ENCODE assay signal across 16 cellular contexts in the genomic region with DNA sequence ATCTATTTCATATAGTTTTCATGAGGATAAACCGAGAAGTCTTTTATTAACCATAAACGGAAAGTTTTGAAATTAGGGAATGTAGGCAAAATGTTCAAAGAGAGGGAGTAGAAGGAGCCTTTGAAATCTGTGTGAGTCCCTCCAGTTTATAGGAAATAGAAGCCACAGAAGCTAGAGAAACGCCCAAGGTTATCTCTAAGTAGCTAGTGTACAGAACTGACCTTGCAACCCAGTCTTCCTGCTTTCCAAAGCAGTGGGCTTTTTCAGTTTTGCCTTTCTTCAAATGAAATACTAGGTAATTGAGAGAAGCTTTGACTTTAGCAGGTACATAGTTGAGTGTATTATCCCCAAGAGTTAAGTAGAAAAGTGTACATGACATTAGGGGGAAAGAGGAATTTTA. TPM values are rescaled to one million over a fixed set of nuclear protein-coding genes. Genes with fewer than 3 reads are reported as not detected.
A peak's percentile ranks its signal among the peaks of the same experiment; 100 is the strongest.
DNase-seq lines count a peak whose midpoint lies in the region; ATAC-seq and TF ChIP-seq lines count a peak whose summit lies in the region.
"Had no signal": no experiment of that assay in that cellular context is flagged by ENCODE, and none has a peak within 500 bp of the region (broad histone marks: within the 10 kb centered on the region; RNA-seq: fewer than 3 reads in every experiment).

No MANE protein-coding gene starts in this region.

- peaks cover 0 to 2% (median 0%) of the 10 kb centered on the region in 8 donors for H3K9me3 Mint-ChIP-seq in CD4-positive, alpha-beta memory T cell
- no peaks in the 10 kb centered on the region for H3K9me3 Mint-ChIP-seq in activated T-helper 17 cell treated with anti-CD3 and anti-CD28 coated beads, Interleukin-2, amount 50 U/mL, for 72 hours
- H3K9me3 Mint-ChIP-seq: activated T-cell treated with anti-CD3 and anti-CD28 coated beads, Interleukin-2, amount 50 U/mL, for 24 hours had no signal

- TF ChIP-seq CTCF in A673 (conservative IDR thresholded peaks at IDR 0.05; ENCODE audit: low read depth, low read length) (no peak), right lobe of liver (IDR thresholded peaks at IDR 0.05) (no peak)

- H3K27me3 ChIP-seq in A673 (replicated peaks; ENCODE audit: insufficient read depth, low read depth, low read length, poor library complexity) (no peaks in the 10 kb centered on the region), right lobe of liver (no peaks in the 10 kb centered on the region)
- H3K27me3 ChIP-seq in CD4-positive, alpha-beta memory T cell (ENCODE audit: insufficient read depth, low read length) = no peaks in the 10 kb centered on the region
- H3K27me3 ChIP-seq: sigmoid colon, SJCRH30, suprapubic skin had no signal

- no peaks in the 10 kb centered on the region for H3K27me3 Mint-ChIP-seq in CD4-positive, alpha-beta memory T cell
- no peaks in the 10 kb centered on the region for H3K27me3 Mint-ChIP-seq in activated T-helper 17 cell treated with anti-CD3 and anti-CD28 coated beads, Interleukin-2, amount 50 U/mL, for 72 hours
- H3K27me3 Mint-ChIP-seq: activated T-cell treated with anti-CD3 and anti-CD28 coated beads, Interleukin-2, amount 50 U/mL, for 24 hours had no signal

- CTCF ChIA-PET in A673 (lab: Charles Lee) = interaction anchor here (0.7 kb wide), 1 partner anchor 9 kb away, joined by 8 read pairs; no protein-coding TSS in a partner anchor
- CTCF ChIA-PET in CD4-positive, alpha-beta memory T cell (lab: Charles Lee; ENCODE audit: partially characterized antibody) = interaction anchor here (0.7 kb wide), 1 partner anchor 27 kb away, joined by 3 read pairs; no protein-coding TSS in a partner anchor

- BruUV-seq in A673 (replicated peaks; lab: Mats Ljungman, UMichigan) = no TSS peak

- no peak for ATAC-seq in activated T-helper 17 cell treated with anti-CD3 and anti-CD28 coated beads, Interleukin-2, amount 50 U/mL, for 72 hours (replicated peaks)
- peak; percentile 40 to 64 (median 54) for ATAC-seq in right lobe of liver

- 51% methylated on average over 3 of the region's 3 CpGs for WGBS in right lobe of liver (ENCODE audit: insufficient coverage, low coverage, low lambda C conversion rate, missing lambda C conversion rate)

- H3K36me3 ChIP-seq in A673 (ENCODE audit: insufficient read depth, low read length, poor library complexity, severe bottlenecking) (no peaks in the 10 kb centered on the region), right lobe of liver (no peaks in the 10 kb centered on the region)
- H3K36me3 ChIP-seq in CD4-positive, alpha-beta memory T cell (ENCODE audit: insufficient read depth, low read length) = no peaks in the 10 kb centered on the region
- H3K36me3 ChIP-seq: sigmoid colon, suprapubic skin had no signal

- POLR2A ChIA-PET in A673 (lab: Charles Lee; ENCODE audit: low non-redundant PET) = no interaction called here
- POLR2A ChIA-PET in CD4-positive, alpha-beta memory T cell (lab: Charles Lee; ENCODE audit: partially characterized antibody) = interaction anchor here (0.5 to 3.8 kb wide), 5 partner anchors 14 to 39 kb away, joined by 3 to 23 read pairs (median 5); a partner anchor contains a TSS

- peak; percentile 22 for DNase-seq in A673 (ENCODE audit: low spot score)
- no peak for DNase-seq in CD4-positive, alpha-beta memory T cell
- DNase-seq in right lobe of liver = no peak
- no peak for DNase-seq in stimulated activated naive CD4-positive, alpha-beta T cell treated with Interleukin-2 at 50 U/mL for 16 hours (lab: John Stamatoyannopoulos, UW)
- DNase-seq in NCI-H1436 (lab: John Stamatoyannopoulos, UW) = no peak
- no peak for DNase-seq in activated gamma-delta T cell (lab: John Stamatoyannopoulos, UW)
- DNase-seq: activated T-cell treated with anti-CD3 and anti-CD28 coated beads, Interleukin-2, amount 50 U/mL, for 24 hours; effector memory CD4-positive, alpha-beta T cell; hypothalamus; NCI-H187 treated with DMSO at 0.1 percent for 48 hours; NCI-H510A treated with DMSO at 0.1 percent for 48 hours; sigmoid colon; SJCRH30; stimulated activated CD4-positive, alpha-beta T cell treated with anti-CD3 and anti-CD28 coated beads, Interleukin-2, amount 100 ng/mL, for 48 hours had no signal

- peaks cover 10 to 12% of the 10 kb centered on the region in 2 donors for H3K36me3 Mint-ChIP-seq in CD4-positive, alpha-beta memory T cell
- no peaks in the 10 kb centered on the region for H3K36me3 Mint-ChIP-seq in activated T-helper 17 cell treated with anti-CD3 and anti-CD28 coated beads, Interleukin-2, amount 50 U/mL, for 72 hours (ENCODE audit: low read depth)

- no peak for TF ChIP-seq POLR2A in right lobe of liver (IDR thresholded peaks at IDR 0.05)

- H3K4me1 ChIP-seq in A673 (ENCODE audit: insufficient read depth, low read length, poor library complexity, severe bottlenecking) (peaks cover 79% of the 10 kb centered on the region), right lobe of liver (no peaks in the 10 kb centered on the region)
- peaks cover 73% of the 10 kb centered on the region for H3K4me1 ChIP-seq in CD4-positive, alpha-beta memory T cell (ENCODE audit: insufficient read depth, low read length)
- H3K4me1 ChIP-seq: sigmoid colon, SJCRH30 had no signal

- intact Hi-C loops in A673 (cut with micrococcal nuclease; ENCODE audit: unreplicated experiment) = no loop called here
- intact Hi-C loops in CD4-positive, alpha-beta memory T cell (cut with micrococcal nuclease) = no loop called here
- intact Hi-C loops in right lobe of liver (cut with DNase I) = no loop called here

- H3K9me3 ChIP-seq in A673 (ENCODE audit: low read depth, low read length, poor library complexity, severe bottlenecking) (no peaks in the 10 kb centered on the region), right lobe of liver (no peaks in the 10 kb centered on the region)
- H3K9me3 ChIP-seq in CD4-positive, alpha-beta memory T cell (ENCODE audit: control insufficient read depth in 1 of 2, low read length in 2 of 2) = no peaks in the 10 kb centered on the region
- H3K9me3 ChIP-seq: sigmoid colon, SJCRH30, suprapubic skin had no signal

- peak overlapping the region in 3 of 7 donors; percentile 39 to 77 (median 67) for H3K27ac Mint-ChIP-seq in CD4-positive, alpha-beta memory T cell
- H3K27ac Mint-ChIP-seq in activated T-helper 17 cell treated with anti-CD3 and anti-CD28 coated beads, Interleukin-2, amount 50 U/mL, for 72 hours = peak overlapping the region; percentile 53
- H3K27ac Mint-ChIP-seq: activated T-cell treated with anti-CD3 and anti-CD28 coated beads, Interleukin-2, amount 50 U/mL, for 24 hours had no signal

- H3K27ac ChIP-seq in A673 (ENCODE audit: low read depth, low read length, poor library complexity, severe bottlenecking) = peak overlapping the region; percentile 66
- no peak overlapping the region for H3K27ac ChIP-seq in CD4-positive, alpha-beta memory T cell (ENCODE audit: low read depth, low read length)
- no peak overlapping the region for H3K27ac ChIP-seq in right lobe of liver
- H3K27ac ChIP-seq: sigmoid colon, SJCRH30, suprapubic skin had no signal

- H3K4me3 ChIP-seq in A673 (ENCODE audit: low read depth, low read length, poor library complexity, severe bottlenecking) (no peak overlapping the region), right lobe of liver (no peak overlapping the region)
- no peak overlapping the region for H3K4me3 ChIP-seq in CD4-positive, alpha-beta memory T cell (ENCODE audit: low read length in 2 of 2)
- H3K4me3 ChIP-seq: sigmoid colon, SJCRH30, suprapubic skin had no signal

- H3K4me3 Mint-ChIP-seq in CD4-positive, alpha-beta memory T cell = peak overlapping the region in 6 of 8 donors; percentile 25 to 72 (median 64)
- H3K4me3 Mint-ChIP-seq in activated T-helper 17 cell treated with anti-CD3 and anti-CD28 coated beads, Interleukin-2, amount 50 U/mL, for 72 hours = no peak overlapping the region
- H3K4me3 Mint-ChIP-seq: activated T-cell treated with anti-CD3 and anti-CD28 coated beads, Interleukin-2, amount 50 U/mL, for 24 hours had no signal

- H3K4me1 Mint-ChIP-seq in CD4-positive, alpha-beta memory T cell = peaks cover 61 to 78% (median 68%) of the 10 kb centered on the region in 4 donors
- peaks cover 33% of the 10 kb centered on the region for H3K4me1 Mint-ChIP-seq in activated T-helper 17 cell treated with anti-CD3 and anti-CD28 coated beads, Interleukin-2, amount 50 U/mL, for 72 hours

RNA-seq across cellular contexts. Expression of a gene that starts 39.4 kb away (rescaled TPM):
- total RNA-seq in A673 (2021) = 56.1 and 59.0 TPM in 2 replicates
- 10 to 100 TPM; 84.6 to 91.7 TPM for total RNA-seq in CD4-positive, alpha-beta memory T cell
- polyA plus RNA-seq in CD4-positive, alpha-beta memory T cell = 10 to 100 TPM; 23.8 to 40.7 TPM
- total RNA-seq in activated T-helper 17 cell treated with anti-CD3 and anti-CD28 coated beads, Interleukin-2, amount 50 U/mL, for 72 hours = 10 to 100 TPM; 38.4 to 39.6 TPM
- total RNA-seq in right lobe of liver = 10 to 100 TPM in 2 of 6 experiments, 1 to 10 TPM in 4; 9.1 to 14.6 (median 9.6) TPM
